1 cellular context compared by ENCODE assay signal in genomic region chr11:12827369-12827768, GRCh38.
TF ChIP-seq lines count a peak whose summit lies in the region.

No MANE protein-coding gene starts in this region.

TF ChIP-seq in GM23338, 12 proteins besides CTCF, POLR2A, EP300 and RAD21 (continued from another document):
- TF ChIP-seq ETS1 (IDR thresholded peaks at IDR 0.05) (no peak), ZNF114 (CRISPR knock-in tag; IDR thresholded peaks at IDR 0.05) (no peak), CREB1 (CRISPR knock-in tag; IDR thresholded peaks at IDR 0.05; ENCODE audit: low read depth) (no peak), STAT1 (IDR thresholded peaks at IDR 0.05; ENCODE audit: unreplicated experiment) (no peak), ZNF331 (CRISPR knock-in tag; IDR thresholded peaks at IDR 0.05; ENCODE audit: low read depth) (no peak), EZH2phosphoT487 (IDR thresholded peaks at IDR 0.05; ENCODE audit: unreplicated experiment) (no peak), JUNB (IDR thresholded peaks at IDR 0.05; ENCODE audit: unreplicated experiment) (no peak)
